In the genomic region with DNA sequence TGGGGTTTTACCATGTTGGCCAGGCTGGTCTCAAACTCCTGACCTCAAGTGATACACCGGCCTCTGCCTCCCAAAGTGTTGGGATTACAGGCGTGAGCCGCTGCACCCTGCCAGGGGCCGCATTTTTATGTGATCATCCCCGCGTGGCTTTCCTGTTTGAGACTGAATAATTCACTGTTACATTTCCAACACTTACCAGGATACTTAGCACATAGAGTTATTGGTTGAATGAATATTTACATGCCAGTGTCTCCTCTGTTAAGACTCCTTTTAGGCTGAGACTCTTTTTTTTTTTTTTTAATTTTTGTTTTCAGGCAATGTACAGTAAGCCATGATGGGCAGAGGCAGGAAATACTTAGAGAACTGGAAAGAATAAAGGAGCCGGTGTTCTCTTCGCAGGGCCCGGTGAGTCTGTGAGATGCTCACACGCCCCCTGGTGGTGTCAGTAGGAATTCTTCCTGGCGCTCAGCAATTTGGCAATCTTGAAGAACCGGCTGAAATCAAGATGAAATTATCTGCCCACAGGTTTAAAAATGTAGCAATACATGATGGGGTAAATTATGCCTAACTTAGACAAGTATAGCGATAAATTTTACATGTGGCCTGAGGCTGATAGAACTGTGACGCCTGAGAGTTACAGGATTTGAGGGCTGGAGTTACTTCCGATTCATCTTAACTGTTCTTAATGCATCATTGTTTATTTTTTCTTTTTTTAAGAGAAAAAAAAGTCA, we compare ENCODE assay signal across 7 cellular contexts. TPM values are rescaled to one million over a fixed set of nuclear protein-coding genes. Genes with fewer than 3 reads are reported as not detected.
DNase-seq lines count a peak whose midpoint lies in the region; ATAC-seq, FAIRE-seq and TF ChIP-seq lines count a peak whose summit lies in the region.

No MANE protein-coding gene starts in this region.

- peak; percentile 82 to 97 (median 88) for TF ChIP-seq CTCF in ascending aorta (IDR thresholded peaks at IDR 0.05)
- peak; percentile 61 to 94 (median 84) for TF ChIP-seq CTCF in sigmoid colon (IDR thresholded peaks at IDR 0.05)

- WGBS in right cardiac atrium, result 11% methylated on average over 15 of the region's 15 CpGs
- 9 to 13% methylated on average over 15 of the region's 15 CpGs for WGBS in sigmoid colon, 2 donors

- no peak for TF ChIP-seq POLR2A in GM12891 (IDR thresholded peaks at IDR 0.05; ENCODE audit: low read depth, low read length)
- TF ChIP-seq POLR2A in sigmoid colon (IDR thresholded peaks at IDR 0.05), result no peak

- intact Hi-C loops in ascending aorta (cut with DNase I), result loop anchor here (2.0 to 5.0 kb wide), 2 partner anchors 318 to 386 kb away; no protein-coding TSS in a partner anchor
- intact Hi-C loops in right cardiac atrium (cut with DNase I), result loop anchor here in 2 of 4 donors (2.0 kb wide), 2 partner anchors 316 to 318 kb away; no protein-coding TSS in a partner anchor
- intact Hi-C loops in sigmoid colon (cut with DNase I), result loop anchor here (1.0 kb wide), 1 partner anchor 319 kb away; no protein-coding TSS in a partner anchor

- no peak for FAIRE-seq in GM12891 (lab: Jason Lieb, UNC)

- H3K36me3 ChIP-seq in ascending aorta, result no peaks in the 10 kb centered on the region
- no peaks in the 10 kb centered on the region for H3K36me3 ChIP-seq in sigmoid colon

- H3K4me1 ChIP-seq in ascending aorta, result no peaks in the 10 kb centered on the region
- H3K4me1 ChIP-seq in right cardiac atrium (ENCODE audit: control insufficient read depth, insufficient read depth, low read length), result no peaks in the 10 kb centered on the region
- peaks cover 0 to 11% (median 7%) of the 10 kb centered on the region in 4 donors for H3K4me1 ChIP-seq in sigmoid colon

- H3K27ac ChIP-seq in ascending aorta (no peak overlapping the region), right cardiac atrium (ENCODE audit: low read length) (no peak overlapping the region), sigmoid colon (peak overlapping the region; percentile 43 to 63 (median 55))

- ATAC-seq in right cardiac atrium (peak; percentile 84 to 86), HG02870 (IDR thresholded peaks at IDR 0.05; ENCODE audit: unreplicated experiment) (no peak)

- no peaks in the 10 kb centered on the region for H3K27me3 ChIP-seq in ascending aorta
- no peaks in the 10 kb centered on the region for H3K27me3 ChIP-seq in right cardiac atrium (ENCODE audit: control insufficient read depth, insufficient read depth)
- no peaks in the 10 kb centered on the region for H3K27me3 ChIP-seq in sigmoid colon

- peak overlapping the region in 1 of 2 donors; percentile 27 for H3K4me3 ChIP-seq in ascending aorta
- no peak overlapping the region for H3K4me3 ChIP-seq in right cardiac atrium (ENCODE audit: low read length)
- H3K4me3 ChIP-seq in sigmoid colon, result no peak overlapping the region

- TF ChIP-seq EP300 in sigmoid colon (IDR thresholded peaks at IDR 0.05), result no peak

- H3K9me3 ChIP-seq in ascending aorta, result no peaks in the 10 kb centered on the region
- no peaks in the 10 kb centered on the region for H3K9me3 ChIP-seq in right cardiac atrium (ENCODE audit: control insufficient read depth, low read length)
- H3K9me3 ChIP-seq in sigmoid colon, result no peaks in the 10 kb centered on the region

- DNase-seq in GM12891 (ENCODE audit: insufficient read length, low spot score), result peak; percentile 62
- DNase-seq in NCI-H2029 (lab: John Stamatoyannopoulos, UW), result peak; percentile 56
- peak; percentile 73 for DNase-seq in T-helper 9 cell
- DNase-seq in ascending aorta (ENCODE audit: low spot score in 2 of 2), result peak in 1 of 2 donors; percentile 91
- DNase-seq in right cardiac atrium, result peak; percentile 73 to 89 (median 83)
- peak; percentile 91 for DNase-seq in sigmoid colon

TF ChIP-seq in GM12891, 5 proteins besides CTCF, POLR2A, EP300 and RAD21:
- TF ChIP-seq POU2F2 (IDR thresholded peaks at IDR 0.05; ENCODE audit: low read depth, low read length), result no peak
- TF ChIP-seq POLR2AphosphoS5 (IDR thresholded peaks at IDR 0.05; ENCODE audit: low read depth, low read length), result no peak
- no peak for TF ChIP-seq PAX5 (IDR thresholded peaks at IDR 0.05; ENCODE audit: insufficient read depth, low read length, severe bottlenecking)
- TF ChIP-seq SPI1 (IDR thresholded peaks at IDR 0.05; ENCODE audit: low read depth, low read length), result no peak
- TF ChIP-seq TAF1 (IDR thresholded peaks at IDR 0.05; ENCODE audit: low read depth, low read length), result no peak

RNA-seq across cellular contexts. Expression of a gene that starts 7.6 kb away (rescaled TPM):
- 44.1 TPM for polyA plus RNA-seq in GM12891 (2012; ENCODE audit: low read depth, missing spikeins)
- total RNA-seq in ascending aorta (77.0 TPM), right cardiac atrium (10 to 100 TPM; 44.0 to 50.0 (median 47.1) TPM), sigmoid colon (100 to 1,000 TPM; 121 to 151 (median 136) TPM)
- polyA plus RNA-seq in right cardiac atrium (42.8 TPM), sigmoid colon (10 to 100 TPM; 59.5 to 61.7 (median 61.0) TPM)

RNA-seq across cellular contexts. Expression of a gene that starts 13.2 kb away (rescaled TPM):
- polyA plus RNA-seq in GM12891 (2012; ENCODE audit: low read depth, missing spikeins), result 5.6 TPM
- total RNA-seq in ascending aorta, result 7.6 TPM
- total RNA-seq in right cardiac atrium, result 1 to 10 TPM; 6.4 to 8.2 (median 7.1) TPM
- polyA plus RNA-seq in right cardiac atrium, result 5.5 TPM
- 1 to 10 TPM; 2.1 to 4.7 (median 2.7) TPM for total RNA-seq in sigmoid colon
- polyA plus RNA-seq in sigmoid colon, result 10 to 100 TPM; 10.7 to 12.5 (median 10.8) TPM

RNA-seq across cellular contexts. Expression of a gene that starts 54.2 kb away (rescaled TPM):
- 0.42 TPM for polyA plus RNA-seq in GM12891 (2012; ENCODE audit: low read depth, missing spikeins)
- 64.4 TPM for total RNA-seq in ascending aorta
- 1 to 10 TPM; 2.9 to 6.0 (median 3.4) TPM for total RNA-seq in right cardiac atrium
- polyA plus RNA-seq in right cardiac atrium, result 8.4 TPM
- 1 to 10 TPM; 1.1 to 2.6 (median 1.8) TPM for total RNA-seq in sigmoid colon
- 1 to 10 TPM in 1 of 3 donors, under 1 TPM in 2; 0.60 to 2.9 (median 0.69) TPM for polyA plus RNA-seq in sigmoid colon

Comparison
In these comparisons a context has a peak if more than half of its experiments do, and no peak if none do; other contexts are left out.
1. H3K27ac ChIP-seq: peak in sigmoid colon (4 of 4); none in ascending aorta (0 of 2) and right cardiac atrium (single experiment).